1 cellular context compared by ENCODE assay signal in genomic region chr6:77740380-77740779, GRCh38.
TF ChIP-seq lines count a peak whose summit lies in the region.

No MANE protein-coding gene starts in this region.

TF ChIP-seq in K562, 482 proteins besides CTCF, POLR2A, EP300 and RAD21 (continued from another document):
- TF ChIP-seq AFF1 (IDR thresholded peaks at IDR 0.05; ENCODE audit: low read depth in 1 of 2, partially characterized antibody in 2 of 2): no peak
- TF ChIP-seq STAT5A (IDR thresholded peaks at IDR 0.05; ENCODE audit: borderline replicate concordance, low read length): no peak
- TF ChIP-seq ATF2 (CRISPR knock-in tag; IDR thresholded peaks at IDR 0.05): no peak
- TF ChIP-seq ZFP30 (CRISPR knock-in tag; IDR thresholded peaks at IDR 0.05; ENCODE audit: borderline replicate concordance): no peak
- TF ChIP-seq HDAC2 (IDR thresholded peaks at IDR 0.05): no peak
- TF ChIP-seq NFE2 (IDR thresholded peaks at IDR 0.05; ENCODE audit: low read depth): no peak
- no peak for TF ChIP-seq TAL1 (IDR thresholded peaks at IDR 0.05)
- TF ChIP-seq BCOR (IDR thresholded peaks at IDR 0.05): no peak
- TF ChIP-seq TCFL5 (CRISPR knock-in tag; conservative IDR thresholded peaks at IDR 0.05): no peak
- TF ChIP-seq NRF1 (conservative IDR thresholded peaks at IDR 0.05 in 1 of 2, IDR thresholded peaks at IDR 0.05 in 1 of 2): no peak
